ENCODE assay signal across 16 cellular contexts in the genomic region with DNA sequence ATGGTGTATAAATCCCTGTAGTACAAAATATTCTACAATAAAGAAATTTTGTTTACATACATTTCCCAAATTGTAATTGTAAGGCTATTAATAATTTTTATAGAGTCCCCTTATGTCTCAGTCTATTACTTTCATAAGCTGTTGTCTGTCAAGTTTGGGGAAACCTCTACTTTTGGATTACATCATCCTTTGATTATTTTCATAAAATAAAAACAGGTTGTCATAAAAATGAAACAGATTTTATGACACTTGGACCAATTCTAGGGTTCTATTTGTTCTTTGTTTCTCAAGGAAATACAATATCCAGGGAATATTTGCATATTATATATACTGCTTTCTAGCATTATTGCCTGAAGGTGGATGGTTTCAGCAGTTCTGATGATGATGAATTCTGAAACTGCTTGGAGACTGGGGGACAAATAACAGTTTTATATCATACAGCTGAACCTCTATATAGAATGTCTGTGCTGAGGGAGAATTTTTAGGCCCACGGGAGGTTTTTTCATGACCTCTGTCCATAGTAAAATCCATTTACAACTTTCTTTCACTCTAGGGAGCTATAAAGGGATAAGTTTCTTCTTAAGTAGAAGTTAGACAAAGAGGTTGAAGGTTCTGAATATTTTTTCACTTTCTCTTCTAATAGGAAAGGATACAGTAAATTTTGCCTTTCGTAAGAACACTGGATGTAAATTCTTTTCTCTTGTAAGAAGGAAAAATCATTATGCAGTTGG.
"Had no signal": no experiment of that assay in that cellular context is flagged by ENCODE, and none has a peak within 500 bp of the region (broad histone marks: within the 10 kb centered on the region; RNA-seq: fewer than 3 reads in every experiment).

No MANE protein-coding gene starts in this region.

- DNase-seq: activated CD4-positive, alpha-beta T cell treated with anti-CD3 and anti-CD28 coated beads, Interleukin-2, amount 50 U/mL, for 1 hour; activated CD4-positive, CD25-positive, alpha-beta regulatory T cell; activated T-cell treated with anti-CD3 and anti-CD28 coated beads for 4 hours; aorta; heart right ventricle; kidney; SK-N-SH; small intestine; upper lobe of right lung had no signal

- H3K4me1 ChIP-seq: neural progenitor cell, upper lobe of right lung had no signal

- FAIRE-seq: bronchial epithelial cell, frontal cortex, kidney, small intestine, TTC549 had no signal

- H2AFZ ChIP-seq: neural progenitor cell had no signal

- H3K27me3 ChIP-seq: heart right ventricle, neural progenitor cell, suprapubic skin, upper lobe of right lung had no signal

- H3K9me3 ChIP-seq: heart right ventricle, SK-N-SH, suprapubic skin, upper lobe of right lung had no signal

- ATAC-seq: activated naive CD4-positive, alpha-beta T cell treated with anti-CD3 and anti-CD28 coated beads, Interleukin-2, amount 50 U/mL, for 72 hours; heart right ventricle; stimulated activated effector memory CD8-positive, alpha-beta T cell treated with anti-CD3 and anti-CD28 coated beads, Interleukin-12 subunit alpha, Interleukin-12 subunit beta, amount 100 ng/mL, for 72 hours; upper lobe of right lung had no signal

- H3K27ac ChIP-seq: neural progenitor cell, suprapubic skin, upper lobe of right lung had no signal

- H3K4me1 Mint-ChIP-seq: neural progenitor cell had no signal

- H3K4me3 ChIP-seq: heart right ventricle, neural progenitor cell, suprapubic skin, upper lobe of right lung had no signal

- H3K4me2 ChIP-seq: neural progenitor cell, SK-N-SH had no signal

- H3K9ac ChIP-seq: neural progenitor cell, SK-N-SH had no signal

- H3K9me3 Mint-ChIP-seq: neural progenitor cell; stimulated activated effector memory CD8-positive, alpha-beta T cell treated with anti-CD3 and anti-CD28 coated beads, Interleukin-12 subunit alpha, Interleukin-12 subunit beta, amount 100 ng/mL, for 72 hours had no signal

- H3K4me3 Mint-ChIP-seq: neural progenitor cell; stimulated activated effector memory CD8-positive, alpha-beta T cell treated with anti-CD3 and anti-CD28 coated beads, Interleukin-12 subunit alpha, Interleukin-12 subunit beta, amount 100 ng/mL, for 72 hours had no signal

- H3K27ac Mint-ChIP-seq: activated naive CD4-positive, alpha-beta T cell treated with anti-CD3 and anti-CD28 coated beads, Interleukin-2, amount 50 U/mL, for 72 hours; neural progenitor cell; stimulated activated effector memory CD8-positive, alpha-beta T cell treated with anti-CD3 and anti-CD28 coated beads, Interleukin-12 subunit alpha, Interleukin-12 subunit beta, amount 100 ng/mL, for 72 hours had no signal
